1 cellular context compared by ENCODE assay signal in genomic region chr4:8086751-8087445, GRCh38.
TF ChIP-seq lines count a peak whose summit lies in the region.

No MANE protein-coding gene starts in this region.

TF ChIP-seq in GM23338, 12 proteins besides CTCF, POLR2A, EP300 and RAD21 (continued from another document):
- TF ChIP-seq ZNF462 (CRISPR knock-in tag; IDR thresholded peaks at IDR 0.05), result no peak
- TF ChIP-seq, protein P1, sequence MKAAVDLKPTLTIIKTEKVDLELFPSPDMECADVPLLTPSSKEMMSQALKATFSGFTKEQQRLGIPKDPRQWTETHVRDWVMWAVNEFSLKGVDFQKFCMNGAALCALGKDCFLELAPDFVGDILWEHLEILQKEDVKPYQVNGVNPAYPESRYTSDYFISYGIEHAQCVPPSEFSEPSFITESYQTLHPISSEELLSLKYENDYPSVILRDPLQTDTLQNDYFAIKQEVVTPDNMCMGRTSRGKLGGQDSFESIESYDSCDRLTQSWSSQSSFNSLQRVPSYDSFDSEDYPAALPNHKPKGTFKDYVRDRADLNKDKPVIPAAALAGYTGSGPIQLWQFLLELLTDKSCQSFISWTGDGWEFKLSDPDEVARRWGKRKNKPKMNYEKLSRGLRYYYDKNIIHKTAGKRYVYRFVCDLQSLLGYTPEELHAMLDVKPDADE (IDR thresholded peaks at IDR 0.05), result no peak
- no peak for TF ChIP-seq STAT1 (IDR thresholded peaks at IDR 0.05; ENCODE audit: unreplicated experiment)
- TF ChIP-seq CREB1 (CRISPR knock-in tag; IDR thresholded peaks at IDR 0.05; ENCODE audit: low read depth), result no peak
- no peak for TF ChIP-seq EZH2phosphoT487 (IDR thresholded peaks at IDR 0.05; ENCODE audit: unreplicated experiment)
